In the genomic region with DNA sequence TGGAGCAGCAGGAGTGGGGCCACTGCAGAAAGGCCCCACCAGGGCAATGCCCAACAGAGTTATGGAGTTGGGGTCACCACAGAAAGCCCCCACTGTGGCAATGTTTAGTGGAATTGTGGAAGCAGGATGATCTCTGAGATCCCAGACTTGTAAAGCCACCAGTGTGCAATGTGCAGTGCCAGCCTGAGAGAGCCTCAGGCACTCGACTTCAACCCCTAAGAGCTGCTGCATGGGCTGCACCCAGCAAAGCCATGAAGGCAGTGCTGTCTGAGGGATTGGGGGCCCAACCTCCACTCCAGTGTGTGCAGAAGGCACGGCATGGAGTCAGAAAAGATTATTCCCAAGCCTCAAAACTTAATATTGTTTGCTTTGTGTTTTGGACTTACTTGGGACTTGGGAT, we compare ENCODE assay signal across 20 cellular contexts. TPM values are rescaled to one million over a fixed set of nuclear protein-coding genes. Genes with fewer than 3 reads are reported as not detected.
DNase-seq lines count a peak whose midpoint lies in the region; TF ChIP-seq lines count a peak whose summit lies in the region.
"Had no signal": no experiment of that assay in that cellular context is flagged by ENCODE, and none has a peak within 500 bp of the region (broad histone marks: within the 10 kb centered on the region; RNA-seq: fewer than 3 reads in every experiment).

No MANE protein-coding gene starts in this region.

- intact Hi-C loops in Calu3 (cut with micrococcal nuclease; ENCODE audit: unreplicated experiment) = no loop called here

- CTCF ChIA-PET in Calu3 (lab: Charles Lee) = no interaction called here

- TF ChIP-seq CTCF in Calu3 (IDR thresholded peaks at IDR 0.05; ENCODE audit: unreplicated experiment) = no peak
- TF ChIP-seq CTCF in endodermal cell (conservative IDR thresholded peaks at IDR 0.05) = no peak

- no peaks in the 10 kb centered on the region for H3K9me3 ChIP-seq in endodermal cell (ENCODE audit: control insufficient read depth, low read length)
- H3K9me3 ChIP-seq: Caco-2 had no signal

- H3K9me3 Mint-ChIP-seq in Calu3 (ENCODE audit: low read depth, unreplicated experiment) (peaks cover 13% of the 10 kb centered on the region), endodermal cell (no peaks in the 10 kb centered on the region)

- no peak for DNase-seq in Calu3
- DNase-seq in M059J (ENCODE audit: low read depth) = peak; percentile 43
- peak; percentile 26 for DNase-seq in endodermal cell
- no peak for DNase-seq in NCI-H510A (lab: John Stamatoyannopoulos, UW)
- no peak for DNase-seq in NOMO-1 treated with DMSO at 0.1 percent for 48 hours (lab: John Stamatoyannopoulos, UW; ENCODE audit: unreplicated experiment)
- DNase-seq: AML-193; CD4-positive, alpha-beta T cell; CD8-positive, alpha-beta T cell; DMS 273 treated with DMSO at 0.1 percent for 48 hours; DMS153; DMS53; DMS79; DND-41; GF-D8 had no signal

- peaks cover 49% of the 10 kb centered on the region for H3K27me3 ChIP-seq in endodermal cell (ENCODE audit: control insufficient read depth, insufficient read depth, low read length, poor library complexity, severe bottlenecking)
- H3K27me3 ChIP-seq: BLaER1 treated with 17β-estradiol and CSF1 and Interleukin-3, amounts not matched to agents 10 nM and 100 nM had no signal

- peak overlapping the region; percentile 33 for H3K27ac Mint-ChIP-seq in Calu3 (ENCODE audit: unreplicated experiment)
- H3K27ac Mint-ChIP-seq in endodermal cell = no peak overlapping the region
- H3K27ac Mint-ChIP-seq: B cell; CD4-positive, alpha-beta T cell; CD8-positive, alpha-beta T cell had no signal

- H3K4me1 ChIP-seq in endodermal cell (ENCODE audit: control insufficient read depth, insufficient read depth, low read length) = peaks cover 5% of the 10 kb centered on the region
- H3K4me1 ChIP-seq: A549; BLaER1 treated with 17β-estradiol and CSF1 and Interleukin-3, amounts not matched to agents 10 nM and 100 nM had no signal

- 88% methylated on average over 1 to 2 of the region's 2 CpGs for WGBS in endodermal cell (ENCODE audit: insufficient coverage in 1 of 2, insufficient read length in 1 of 2), 2 experiments

- no peaks in the 10 kb centered on the region for H3K4me1 Mint-ChIP-seq in Calu3 (ENCODE audit: low read depth, unreplicated experiment)
- H3K4me1 Mint-ChIP-seq in endodermal cell = peaks cover 7% of the 10 kb centered on the region
- H3K4me1 Mint-ChIP-seq: B cell had no signal

- no peak overlapping the region for H3K27ac ChIP-seq in endodermal cell (ENCODE audit: low read depth, low read length)
- H3K27ac ChIP-seq: 22Rv1; A549; BLaER1 treated with 17β-estradiol and CSF1 and Interleukin-3, amounts not matched to agents 10 nM and 100 nM; C4-2B had no signal

- no peak overlapping the region for H3K4me3 ChIP-seq in endodermal cell (ENCODE audit: low read length)
- H3K4me3 ChIP-seq: A549; BLaER1 treated with 17β-estradiol and CSF1 and Interleukin-3, amounts not matched to agents 10 nM and 100 nM had no signal

- no peak overlapping the region for H3K9ac ChIP-seq in endodermal cell (ENCODE audit: extremely low read depth, low read length, poor library complexity, severe bottlenecking)
- H3K9ac ChIP-seq: BLaER1 treated with 17β-estradiol and CSF1 and Interleukin-3, amounts not matched to agents 10 nM and 100 nM had no signal

- peaks cover 6% of the 10 kb centered on the region for H3K36me3 Mint-ChIP-seq in Calu3 (ENCODE audit: insufficient read depth, unreplicated experiment)
- no peaks in the 10 kb centered on the region for H3K36me3 Mint-ChIP-seq in endodermal cell (ENCODE audit: low read depth)

- no TSS peak for BruUV-seq in Calu3 (replicated peaks; lab: Mats Ljungman, UMichigan)

- no peak overlapping the region for H3K4me3 Mint-ChIP-seq in Calu3 (ENCODE audit: low read depth, unreplicated experiment)
- H3K4me3 Mint-ChIP-seq in endodermal cell = no peak overlapping the region
- H3K4me3 Mint-ChIP-seq: B cell; CD4-positive, alpha-beta T cell; CD8-positive, alpha-beta T cell had no signal

- H3K36me3 ChIP-seq in endodermal cell (ENCODE audit: control insufficient read depth, insufficient read depth, low read length) = no peaks in the 10 kb centered on the region

- H3K27me3 Mint-ChIP-seq in Calu3 (ENCODE audit: unreplicated experiment) (no peaks in the 10 kb centered on the region), endodermal cell (ENCODE audit: insufficient read depth) (peaks cover 35% of the 10 kb centered on the region)
- H3K27me3 Mint-ChIP-seq: CD4-positive, alpha-beta T cell had no signal

RNA-seq across cellular contexts. Expression of gene SAMD9, which starts 20.4 kb away (rescaled TPM):
- total RNA-seq in Calu3 (2022) (74.8 and 167 TPM in 2 replicates), endodermal cell (not detected)
- 131 and 132 TPM in 2 replicates for total RNA-seq in M059J (2014; rRNA removed; shearing (Covaris generic))
- polyA plus RNA-seq in endodermal cell (2013, experiment 1 of 2) = not detected
- not detected for polyA plus RNA-seq in endodermal cell (2013, experiment 2 of 2)

RNA-seq across cellular contexts. Expression of gene SAMD9L, which starts 50.8 kb away (rescaled TPM):
- total RNA-seq in Calu3 (2022) (25.9 and 60.8 TPM in 2 replicates), endodermal cell (not detected)
- 103 and 105 TPM in 2 replicates for total RNA-seq in M059J (2014; rRNA removed; shearing (Covaris generic))
- not detected for polyA plus RNA-seq in endodermal cell (2013, experiment 1 of 2)
- polyA plus RNA-seq in endodermal cell (2013, experiment 2 of 2) = not detected
- total RNA-seq: Caco-2 had no signal

Comparison
In these comparisons a context has a peak if more than half of its experiments do, and no peak if none do; other contexts are left out.
1. DNase-seq: peak in M059J (single experiment) and endodermal cell (single experiment); none in Calu3 (single experiment), NCI-H510A (single experiment) and NOMO-1 treated with DMSO at 0.1 percent for 48 hours (single experiment).
2. RNA of gene SAMD9, which starts 20.4 kb away (total RNA-seq): 131 to 132 TPM in M059J and 74.8 to 167 TPM in Calu3; not detected in endodermal cell; every median in the first group is over 10 times any median in the second.
3. RNA of gene SAMD9L, which starts 50.8 kb away (total RNA-seq): 103 to 105 TPM in M059J and 25.9 to 60.8 TPM in Calu3; not detected in endodermal cell; every median in the first group is over 10 times any median in the second.